ENCODE assay signal across 1 cellular context in genomic region chr6:24719125-24719931, GRCh38.
TF ChIP-seq lines count a peak whose summit lies in the region.

C6orf62 (minus strand) TSS chr6:24719154; CDS start chr6:24718668, 486 bp downstream.

TF ChIP-seq in K562, 482 proteins besides CTCF, POLR2A, EP300 and RAD21 (continued from another document and continues in another):
- TF ChIP-seq, protein P1, sequence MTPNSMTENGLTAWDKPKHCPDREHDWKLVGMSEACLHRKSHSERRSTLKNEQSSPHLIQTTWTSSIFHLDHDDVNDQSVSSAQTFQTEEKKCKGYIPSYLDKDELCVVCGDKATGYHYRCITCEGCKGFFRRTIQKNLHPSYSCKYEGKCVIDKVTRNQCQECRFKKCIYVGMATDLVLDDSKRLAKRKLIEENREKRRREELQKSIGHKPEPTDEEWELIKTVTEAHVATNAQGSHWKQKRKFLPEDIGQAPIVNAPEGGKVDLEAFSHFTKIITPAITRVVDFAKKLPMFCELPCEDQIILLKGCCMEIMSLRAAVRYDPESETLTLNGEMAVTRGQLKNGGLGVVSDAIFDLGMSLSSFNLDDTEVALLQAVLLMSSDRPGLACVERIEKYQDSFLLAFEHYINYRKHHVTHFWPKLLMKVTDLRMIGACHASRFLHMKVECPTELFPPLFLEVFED (CRISPR knock-in tag; conservative IDR thresholded peaks at IDR 0.05) = 0 out of 2 replicates have a peak, but pooled peaks have one; percentile 35
- TF ChIP-seq SAFB (IDR thresholded peaks at IDR 0.05; ENCODE audit: borderline replicate concordance, low read depth, low read length) (0 out of 2 replicates have a peak, but pooled peaks have one; percentile 13), EGR1 (conservative IDR thresholded peaks at IDR 0.05) (peak; percentile 58), ZNF140 (CRISPR knock-in tag; IDR thresholded peaks at IDR 0.05) (no peak), FOS (IDR thresholded peaks at IDR 0.05; ENCODE audit: extremely low read depth, insufficient read length) (no peak), MBD2 (IDR thresholded peaks at IDR 0.05; ENCODE audit: borderline replicate concordance, low read depth) (no peak), POLR2AphosphoS5 (IDR thresholded peaks at IDR 0.05; ENCODE audit: control insufficient read depth, insufficient read depth, low read depth, low read length) (peak; percentile 20; the same call in 1 of the 2 replicates), NFE2L1 (tag; IDR thresholded peaks at IDR 0.05; ENCODE audit: borderline replicate concordance, low read depth) (peak; percentile 4; the same call in 1 of the 2 replicates), ZNF778 (CRISPR knock-in tag; IDR thresholded peaks at IDR 0.05) (no peak), E2F4 (CRISPR knock-in tag; IDR thresholded peaks at IDR 0.05; ENCODE audit: low read depth) (no peak), CBFA2T2 (conservative IDR thresholded peaks at IDR 0.05) (no peak), SOX6 (IDR thresholded peaks at IDR 0.05) (no peak), SREBF2 (CRISPR knock-in tag; IDR thresholded peaks at IDR 0.05) (no peak), ELF4 (CRISPR knock-in tag; IDR thresholded peaks at IDR 0.05) (no peak), POLR3G (IDR thresholded peaks at IDR 0.05; ENCODE audit: extremely low read depth, insufficient read length, insufficient replicate concordance) (no peak), NONO (IDR thresholded peaks at IDR 0.05; ENCODE audit: low read depth in 2 of 2, low read length in 1 of 2) (no peak), XRCC4 (IDR thresholded peaks at IDR 0.05; ENCODE audit: extremely low read depth, insufficient read depth, insufficient read length) (no peak), PTRF (tag; IDR thresholded peaks at IDR 0.05) (no peak), ATF6 (CRISPR knock-in tag; IDR thresholded peaks at IDR 0.05) (no peak), PML (IDR thresholded peaks at IDR 0.05; ENCODE audit: low read length) (0 out of 2 replicates have a peak, but pooled peaks have one; percentile 25), SIN3A (IDR thresholded peaks at IDR 0.05; ENCODE audit: borderline replicate concordance in 2 of 2, control insufficient read depth in 1 of 2, low read depth in 2 of 2, low read length in 2 of 2) (peak; percentile 53 to 74; a peak in 2 of 4 replicates), LEF1 (IDR thresholded peaks at IDR 0.05) (no peak), U2AF1 (optimal IDR thresholded peaks at IDR 0.05; ENCODE audit: low read depth, low read length) (no peak), TCF15 (CRISPR knock-in tag; IDR thresholded peaks at IDR 0.05) (no peak), NCOA6 (IDR thresholded peaks at IDR 0.05) (no peak), ZNF311 (CRISPR knock-in tag; IDR thresholded peaks at IDR 0.05) (no peak), MEIS2 (IDR thresholded peaks at IDR 0.05; ENCODE audit: partially characterized antibody) (no peak), FOXJ2 (tag; IDR thresholded peaks at IDR 0.05) (no peak), NCOA4 (IDR thresholded peaks at IDR 0.05; ENCODE audit: partially characterized antibody) (no peak), RNF2 (IDR thresholded peaks at IDR 0.05) (no peak), ZSCAN32 (CRISPR knock-in tag; IDR thresholded peaks at IDR 0.05) (no peak), MTF1 (CRISPR knock-in tag; IDR thresholded peaks at IDR 0.05; ENCODE audit: borderline replicate concordance) (no peak), CBX2 (IDR thresholded peaks at IDR 0.05; ENCODE audit: insufficient read depth, low read length, poor library complexity, severe bottlenecking) (no peak), ZBTB7A (IDR thresholded peaks at IDR 0.05; ENCODE audit: borderline replicate concordance, control insufficient read depth, low read depth, low read length) (0 out of 2 replicates have a peak, but pooled peaks have one; percentile 6), SP2 (IDR thresholded peaks at IDR 0.05; ENCODE audit: extremely low read depth, low read depth, low read length, poor library complexity, severe bottlenecking) (no peak), EWSR1 (IDR thresholded peaks at IDR 0.05; ENCODE audit: borderline replicate concordance, low read depth, partially characterized antibody) (no peak), MAFK (IDR thresholded peaks at IDR 0.05; ENCODE audit: low read length) (peak; percentile 52; the same call in 1 of the 2 replicates), ZNF41 (CRISPR knock-in tag; conservative IDR thresholded peaks at IDR 0.05) (no peak), RBBP5 (IDR thresholded peaks at IDR 0.05; ENCODE audit: borderline replicate concordance, insufficient read depth, low read length, poor library complexity, severe bottlenecking) (no peak), ARHGAP35 (IDR thresholded peaks at IDR 0.05; ENCODE audit: partially characterized antibody) (no peak), MNT (conservative IDR thresholded peaks at IDR 0.05) (peak; percentile 19 to 20; a peak in 2 of 4 replicates), ZFP1 (CRISPR knock-in tag; IDR thresholded peaks at IDR 0.05) (no peak), POLR2H (tag; IDR thresholded peaks at IDR 0.05; ENCODE audit: low read depth) (no peak), DACH1 (IDR thresholded peaks at IDR 0.05; ENCODE audit: partially characterized antibody) (peak; percentile 8), MAFF (IDR thresholded peaks at IDR 0.05; ENCODE audit: low read length) (peak; percentile 61; the same call in 1 of the 2 replicates), MAZ (CRISPR knock-in tag; conservative IDR thresholded peaks at IDR 0.05 in 1 of 2, IDR thresholded peaks at IDR 0.05 in 1 of 2) (peak in 1 of 2 experiments; percentile 26; a peak in 2 of 4 replicates), MXD1 (CRISPR knock-in tag; IDR thresholded peaks at IDR 0.05; ENCODE audit: borderline replicate concordance, poor library complexity, severe bottlenecking) (no peak), ZNF165 (CRISPR knock-in tag; IDR thresholded peaks at IDR 0.05; ENCODE audit: borderline replicate concordance) (no peak), NFRKB (IDR thresholded peaks at IDR 0.05; ENCODE audit: low read depth) (peak; percentile 30; the same call in 1 of the 2 replicates), ZFP36 (IDR thresholded peaks at IDR 0.05; ENCODE audit: low read depth, low read length, partially characterized antibody) (no peak), ZNF23 (CRISPR knock-in tag; IDR thresholded peaks at IDR 0.05) (no peak)
- TF ChIP-seq, protein P2, sequence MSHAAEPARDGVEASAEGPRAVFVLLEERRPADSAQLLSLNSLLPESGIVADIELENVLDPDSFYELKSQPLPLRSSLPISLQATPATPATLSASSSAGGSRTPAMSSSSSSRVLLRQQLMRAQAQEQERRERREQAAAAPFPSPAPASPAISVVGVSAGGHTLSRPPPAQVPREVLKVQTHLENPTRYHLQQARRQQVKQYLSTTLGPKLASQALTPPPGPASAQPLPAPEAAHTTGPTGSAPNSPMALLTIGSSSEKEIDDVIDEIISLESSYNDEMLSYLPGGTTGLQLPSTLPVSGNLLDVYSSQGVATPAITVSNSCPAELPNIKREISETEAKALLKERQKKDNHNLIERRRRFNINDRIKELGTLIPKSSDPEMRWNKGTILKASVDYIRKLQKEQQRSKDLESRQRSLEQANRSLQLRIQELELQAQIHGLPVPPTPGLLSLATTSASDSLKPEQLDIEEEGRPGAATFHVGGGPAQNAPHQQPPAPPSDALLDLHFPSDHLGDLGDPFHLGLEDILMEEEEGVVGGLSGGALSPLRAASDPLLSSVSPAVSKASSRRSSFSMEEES (CRISPR knock-in tag; IDR thresholded peaks at IDR 0.05) = no peak
- TF ChIP-seq, protein P3, sequence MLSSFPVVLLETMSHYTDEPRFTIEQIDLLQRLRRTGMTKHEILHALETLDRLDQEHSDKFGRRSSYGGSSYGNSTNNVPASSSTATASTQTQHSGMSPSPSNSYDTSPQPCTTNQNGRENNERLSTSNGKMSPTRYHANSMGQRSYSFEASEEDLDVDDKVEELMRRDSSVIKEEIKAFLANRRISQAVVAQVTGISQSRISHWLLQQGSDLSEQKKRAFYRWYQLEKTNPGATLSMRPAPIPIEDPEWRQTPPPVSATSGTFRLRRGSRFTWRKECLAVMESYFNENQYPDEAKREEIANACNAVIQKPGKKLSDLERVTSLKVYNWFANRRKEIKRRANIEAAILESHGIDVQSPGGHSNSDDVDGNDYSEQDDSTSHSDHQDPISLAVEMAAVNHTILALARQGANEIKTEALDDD (IDR thresholded peaks at IDR 0.05) = no peak
- TF ChIP-seq, protein P4, sequence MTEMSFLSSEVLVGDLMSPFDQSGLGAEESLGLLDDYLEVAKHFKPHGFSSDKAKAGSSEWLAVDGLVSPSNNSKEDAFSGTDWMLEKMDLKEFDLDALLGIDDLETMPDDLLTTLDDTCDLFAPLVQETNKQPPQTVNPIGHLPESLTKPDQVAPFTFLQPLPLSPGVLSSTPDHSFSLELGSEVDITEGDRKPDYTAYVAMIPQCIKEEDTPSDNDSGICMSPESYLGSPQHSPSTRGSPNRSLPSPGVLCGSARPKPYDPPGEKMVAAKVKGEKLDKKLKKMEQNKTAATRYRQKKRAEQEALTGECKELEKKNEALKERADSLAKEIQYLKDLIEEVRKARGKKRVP (CRISPR knock-in tag; IDR thresholded peaks at IDR 0.05) = peak; percentile 7; the same call in 1 of the 2 replicates
- TF ChIP-seq, protein P5, sequence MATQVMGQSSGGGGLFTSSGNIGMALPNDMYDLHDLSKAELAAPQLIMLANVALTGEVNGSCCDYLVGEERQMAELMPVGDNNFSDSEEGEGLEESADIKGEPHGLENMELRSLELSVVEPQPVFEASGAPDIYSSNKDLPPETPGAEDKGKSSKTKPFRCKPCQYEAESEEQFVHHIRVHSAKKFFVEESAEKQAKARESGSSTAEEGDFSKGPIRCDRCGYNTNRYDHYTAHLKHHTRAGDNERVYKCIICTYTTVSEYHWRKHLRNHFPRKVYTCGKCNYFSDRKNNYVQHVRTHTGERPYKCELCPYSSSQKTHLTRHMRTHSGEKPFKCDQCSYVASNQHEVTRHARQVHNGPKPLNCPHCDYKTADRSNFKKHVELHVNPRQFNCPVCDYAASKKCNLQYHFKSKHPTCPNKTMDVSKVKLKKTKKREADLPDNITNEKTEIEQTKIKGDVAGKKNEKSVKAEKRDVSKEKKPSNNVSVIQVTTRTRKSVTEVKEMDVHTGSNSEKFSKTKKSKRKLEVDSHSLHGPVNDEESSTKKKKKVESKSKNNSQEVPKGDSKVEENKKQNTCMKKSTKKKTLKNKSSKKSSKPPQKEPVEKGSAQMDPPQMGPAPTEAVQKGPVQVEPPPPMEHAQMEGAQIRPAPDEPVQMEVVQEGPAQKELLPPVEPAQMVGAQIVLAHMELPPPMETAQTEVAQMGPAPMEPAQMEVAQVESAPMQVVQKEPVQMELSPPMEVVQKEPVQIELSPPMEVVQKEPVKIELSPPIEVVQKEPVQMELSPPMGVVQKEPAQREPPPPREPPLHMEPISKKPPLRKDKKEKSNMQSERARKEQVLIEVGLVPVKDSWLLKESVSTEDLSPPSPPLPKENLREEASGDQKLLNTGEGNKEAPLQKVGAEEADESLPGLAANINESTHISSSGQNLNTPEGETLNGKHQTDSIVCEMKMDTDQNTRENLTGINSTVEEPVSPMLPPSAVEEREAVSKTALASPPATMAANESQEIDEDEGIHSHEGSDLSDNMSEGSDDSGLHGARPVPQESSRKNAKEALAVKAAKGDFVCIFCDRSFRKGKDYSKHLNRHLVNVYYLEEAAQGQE (CRISPR knock-in tag; IDR thresholded peaks at IDR 0.05; ENCODE audit: low read depth) = no peak
